14 cellular contexts compared by ENCODE assay signal in genomic region chr16:13780841-13781553, GRCh38.
"Had no signal": no experiment of that assay in that cellular context is flagged by ENCODE, and none has a peak within 500 bp of the region (broad histone marks: within the 10 kb centered on the region; RNA-seq: fewer than 3 reads in every experiment).

No MANE protein-coding gene starts in this region.

- H3K27me3 ChIP-seq: neural progenitor cell, tibial nerve had no signal

- H3K36me3 ChIP-seq: neural progenitor cell, spleen, tibial nerve had no signal

- H3K4me3 ChIP-seq: neural progenitor cell, spleen, tibial nerve had no signal

- H3K4me1 ChIP-seq: neural progenitor cell, parathyroid adenoma, spleen, tibial nerve had no signal

- ATAC-seq: left colon; stimulated activated memory B cell treated with anti-CD40 and anti-IgM and Interleukin-4, amounts not matched to agents 10 μg/mL and 1 μg/mL and 100 μg/mL, for 72 hours had no signal

- H3K27ac ChIP-seq: neural progenitor cell, parathyroid adenoma, spleen, tibial nerve had no signal

- DNase-seq: activated CD4-positive, alpha-beta memory T cell treated with anti-CD3 and anti-CD28 coated beads for 36 hours; activated CD4-positive, CD25-positive, alpha-beta regulatory T cell treated with anti-CD3 and anti-CD28 coated beads, Interleukin-2, amount 50 U/mL, for 72 hours; activated gamma-delta T cell; activated T-cell treated with anti-CD3 and anti-CD28 coated beads, Interleukin-2, amount 50 U/mL, for 48 hours; cerebellar nuclear complex; dermis blood vessel endothelial cell; glutamatergic neuron; left colon; spleen; stimulated activated CD4-positive, alpha-beta T cell treated with anti-CD3 and anti-CD28 coated beads, Interleukin-1b, Interleukin-23, amount 100 ng/mL, for 48 hours had no signal

- H3K4me2 ChIP-seq: neural progenitor cell had no signal

- H3K9ac ChIP-seq: neural progenitor cell, parathyroid adenoma had no signal
